ENCODE assay signal across 9 cellular contexts in the genomic region with DNA sequence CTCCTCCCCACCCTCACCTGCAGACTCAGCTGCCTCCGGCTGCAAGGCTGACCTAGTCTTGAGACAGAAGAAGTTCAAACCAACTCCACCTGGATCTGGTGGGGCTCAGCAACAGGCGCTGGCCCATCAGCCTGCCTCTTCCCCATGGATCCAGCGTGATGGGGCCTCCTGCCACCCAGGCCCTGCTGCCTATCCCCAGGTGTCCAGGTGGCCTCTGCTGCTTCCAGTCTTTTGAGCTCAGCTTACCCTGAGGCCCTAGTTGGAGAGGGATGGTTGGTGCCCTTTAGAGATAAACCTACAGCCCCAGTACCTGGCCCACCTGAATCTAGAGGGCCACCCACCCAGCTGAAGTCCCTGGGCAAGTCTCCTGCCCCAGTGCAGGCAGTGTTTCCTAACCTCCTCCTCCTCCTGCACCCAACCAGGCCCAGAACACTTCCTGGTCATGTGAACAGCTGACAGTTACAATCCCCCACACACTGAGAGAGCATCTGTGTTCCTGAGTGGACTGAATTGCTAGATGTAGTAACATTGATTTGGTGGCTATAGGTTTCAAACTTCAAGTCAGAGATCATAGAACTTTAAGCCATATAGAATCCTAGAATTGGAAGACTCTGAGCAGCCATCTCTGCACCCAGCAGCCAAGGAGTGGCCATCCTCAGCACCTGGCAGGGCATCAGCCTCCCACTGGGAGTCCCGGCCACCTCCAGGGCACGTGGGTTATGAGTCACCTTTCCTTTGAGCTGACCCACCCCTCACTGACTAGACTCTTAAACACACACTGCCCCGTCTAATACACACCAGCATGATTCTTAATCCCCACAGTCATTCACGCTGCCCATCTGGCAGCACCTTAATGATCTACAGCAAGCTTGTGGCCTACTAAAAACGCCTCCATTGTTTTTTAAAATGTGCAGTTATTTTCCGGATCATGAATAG. TPM values are rescaled to one million over a fixed set of nuclear protein-coding genes. Genes with fewer than 3 reads are reported as not detected.
DNase-seq lines count a peak whose midpoint lies in the region; ATAC-seq and TF ChIP-seq lines count a peak whose summit lies in the region.
"Had no signal": no experiment of that assay in that cellular context is flagged by ENCODE, and none has a peak within 500 bp of the region (broad histone marks: within the 10 kb centered on the region; RNA-seq: fewer than 3 reads in every experiment).

No MANE protein-coding gene starts in this region.

- intact Hi-C loops in posterior vena cava (cut with DNase I) = loop anchor here in 1 of 2 donors (5.0 kb wide), 1 partner anchor 1794 kb away; no protein-coding TSS in a partner anchor

- H3K4me3 Mint-ChIP-seq in brain (no peak overlapping the region), chondrocyte (ENCODE audit: unreplicated experiment) (no peak overlapping the region)
- H3K4me3 Mint-ChIP-seq: central memory CD8-positive, alpha-beta T cell had no signal

- no peak for ATAC-seq in GM18520 (IDR thresholded peaks at IDR 0.05; ENCODE audit: unreplicated experiment)

- H3K4me1 Mint-ChIP-seq in brain (peaks cover 11% of the 10 kb centered on the region), chondrocyte (ENCODE audit: low read depth) (no peaks in the 10 kb centered on the region)

- H3K36me3 Mint-ChIP-seq in brain (no peaks in the 10 kb centered on the region), chondrocyte (ENCODE audit: low read depth) (no peaks in the 10 kb centered on the region)

- H3K9me3 Mint-ChIP-seq in brain = no peaks in the 10 kb centered on the region
- no peaks in the 10 kb centered on the region for H3K9me3 Mint-ChIP-seq in chondrocyte (ENCODE audit: low read depth)
- H3K9me3 Mint-ChIP-seq: central memory CD8-positive, alpha-beta T cell had no signal

- peak overlapping the region in 3 of 5 experiments; percentile 13 to 48 (median 19) for H3K27ac Mint-ChIP-seq in brain
- H3K27ac Mint-ChIP-seq in chondrocyte (ENCODE audit: unreplicated experiment) = no peak overlapping the region

- peaks cover 10% of the 10 kb centered on the region for H3K27me3 Mint-ChIP-seq in brain
- H3K27me3 Mint-ChIP-seq in chondrocyte (ENCODE audit: low read depth) = peaks cover 14% of the 10 kb centered on the region

- TF ChIP-seq CTCF in brain (conservative IDR thresholded peaks at IDR 0.05) (no peak), chondrocyte (IDR thresholded peaks at IDR 0.05) (no peak)

- peak; percentile 3 for DNase-seq in EH (ENCODE audit: low read depth)
- peak; percentile 45 for DNase-seq in M059J (ENCODE audit: low read depth)
- peak; percentile 75 for DNase-seq in posterior vena cava (ENCODE audit: low spot score)
- no peak for DNase-seq in stimulated activated CD4-positive, alpha-beta T cell treated with anti-CD3 and anti-CD28 coated beads, Interleukin-4, amount 100 ng/mL, for 24 hours
- no peak for DNase-seq in chondrocyte (ENCODE audit: low spot score)
- DNase-seq: glutamatergic neuron had no signal

RNA-seq across cellular contexts. Expression of a gene that starts 51.9 kb away (rescaled TPM):
- not detected in 2 replicates for total RNA-seq in M059J (2014; rRNA removed; shearing (Covaris generic))
- polyA plus RNA-seq in brain (ENCODE audit: insufficient read depth, low read depth, low replicate concordance) = 1.2 TPM
- 10 to 100 TPM; 20.1 to 46.5 TPM for total RNA-seq in posterior vena cava
- not detected in 3 replicates for total RNA-seq in chondrocyte

Comparison
In these comparisons a context has a peak if more than half of its experiments do, and no peak if none do; other contexts are left out.
1. DNase-seq: peak in EH (single experiment), M059J (single experiment) and posterior vena cava (single experiment); none in stimulated activated CD4-positive, alpha-beta T cell treated with anti-CD3 and anti-CD28 coated beads, Interleukin-4, amount 100 ng/mL, for 24 hours (single experiment) and chondrocyte (single experiment).
2. RNA of a gene that starts 51.9 kb away (total RNA-seq): 20.1 to 46.5 TPM in posterior vena cava; not detected in chondrocyte and not detected in M059J; every median in the first group is over 10 times any median in the second.